1 cellular context compared by ENCODE assay signal in the genomic region with DNA sequence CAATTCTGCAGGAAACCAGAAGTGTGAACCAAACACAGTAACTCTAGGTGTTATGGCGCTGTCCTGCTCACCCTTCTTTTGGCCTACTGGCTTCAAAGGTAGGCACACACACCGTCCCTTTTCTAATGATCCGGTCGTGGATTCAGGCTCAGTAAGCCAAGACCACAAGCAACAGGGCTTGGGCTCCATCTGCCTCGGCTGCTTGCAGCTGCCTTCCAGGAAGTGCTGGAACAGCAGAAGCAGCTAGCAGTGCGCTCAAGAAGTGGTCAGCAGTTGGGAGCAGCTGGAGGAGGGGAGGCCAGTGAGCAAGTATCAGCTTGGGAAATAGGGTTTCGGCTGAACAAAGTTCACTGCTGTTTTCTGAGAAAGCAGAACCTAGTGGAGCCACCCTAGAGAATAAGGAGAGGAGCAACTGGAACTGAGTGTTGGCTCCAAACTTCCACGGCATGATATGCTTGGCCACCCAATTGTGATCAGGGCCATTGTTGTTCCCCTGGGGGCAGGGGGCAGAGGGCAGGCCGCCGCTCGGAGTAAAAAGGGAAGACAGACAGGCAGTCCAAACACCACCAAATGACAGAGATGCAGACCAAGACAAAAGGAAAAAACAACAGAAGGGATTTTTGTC.
TF ChIP-seq lines count a peak whose summit lies in the region.

No MANE protein-coding gene starts in this region.

TF ChIP-seq in H1, 55 proteins besides CTCF, POLR2A, EP300 and RAD21:
- TF ChIP-seq MAFK (IDR thresholded peaks at IDR 0.05; ENCODE audit: low read depth, low read length) (no peak), NANOG (IDR thresholded peaks at IDR 0.05; ENCODE audit: insufficient read depth, low read depth, low read length, poor library complexity, severe bottlenecking) (no peak), KDM1A (IDR thresholded peaks at IDR 0.05; ENCODE audit: borderline replicate concordance, low read length) (no peak), GABPA (IDR thresholded peaks at IDR 0.05; ENCODE audit: borderline replicate concordance, insufficient read depth, low read length) (no peak), ZNF274 (IDR thresholded peaks at IDR 0.05; ENCODE audit: borderline replicate concordance, extremely low read depth, low read length) (no peak), RFX5 (IDR thresholded peaks at IDR 0.05; ENCODE audit: borderline replicate concordance, low read depth, low read length) (no peak)
